In the genomic region with DNA sequence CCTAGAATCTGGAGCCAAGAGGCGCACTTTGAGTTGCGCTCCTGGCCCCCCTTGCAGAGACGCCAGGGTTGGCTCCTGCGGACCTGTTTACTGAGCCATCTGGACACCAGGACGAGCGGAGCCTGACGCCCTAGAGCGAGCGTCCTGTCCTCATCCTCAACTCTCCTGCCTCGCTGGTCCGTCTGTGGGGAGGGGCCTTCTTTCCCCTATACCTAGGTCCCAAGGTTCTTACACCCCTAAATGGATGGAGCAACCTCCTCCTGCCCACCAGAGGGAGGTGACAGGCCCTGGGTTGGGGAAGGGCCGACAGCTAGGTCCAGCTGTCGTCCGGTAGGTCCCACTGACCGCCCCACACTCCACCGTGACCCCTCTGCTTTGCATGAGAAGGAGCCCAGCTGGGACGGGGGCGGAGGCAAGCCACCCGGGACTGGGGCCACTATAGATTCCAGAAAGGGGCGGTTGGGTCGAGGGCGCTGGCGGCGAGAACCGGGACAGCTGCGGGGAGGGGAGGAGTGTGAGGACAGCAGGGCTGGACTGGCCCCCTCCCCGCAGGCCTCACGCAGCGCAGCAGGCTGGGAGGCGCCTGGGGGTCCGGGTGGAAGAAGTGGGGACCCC, we compare ENCODE assay signal across 9 cellular contexts. TPM values are rescaled to one million over a fixed set of nuclear protein-coding genes. Genes with fewer than 3 reads are reported as not detected.
DNase-seq lines count a peak whose midpoint lies in the region; ATAC-seq and TF ChIP-seq lines count a peak whose summit lies in the region.
"Had no signal": no experiment of that assay in that cellular context is flagged by ENCODE, and none has a peak within 500 bp of the region (broad histone marks: within the 10 kb centered on the region; RNA-seq: fewer than 3 reads in every experiment).

No MANE protein-coding gene starts in this region.

- intact Hi-C loops in natural killer cell (cut with micrococcal nuclease), result loop anchor here (2.0 kb wide), 1 partner anchor 15 kb away; a partner anchor contains a TSS

- H3K9me3 Mint-ChIP-seq in CD4-positive, CD25-positive, alpha-beta regulatory T cell, result peaks cover 0 to 4% (median 0%) of the 10 kb centered on the region in 7 donors
- H3K9me3 Mint-ChIP-seq in HFFc6 (0 out of 2 replicates have a peak, but pooled peaks cover 3% of the 10 kb centered on the region), natural killer cell (no peaks in the 10 kb centered on the region)

- H3K27me3 Mint-ChIP-seq in CD4-positive, CD25-positive, alpha-beta regulatory T cell, result peaks cover 98% of the 10 kb centered on the region
- H3K27me3 Mint-ChIP-seq in HFFc6 (ENCODE audit: insufficient read depth) (peaks cover 91% of the 10 kb centered on the region), natural killer cell (ENCODE audit: low read depth in 2 of 2) (peaks cover 77 to 81% of the 10 kb centered on the region in 2 donors)

- H3K27ac ChIP-seq in CD4-positive, CD25-positive, alpha-beta regulatory T cell (ENCODE audit: insufficient read depth, low read length, poor library complexity, severe bottlenecking), result no peak overlapping the region

- no peaks in the 10 kb centered on the region for H3K36me3 Mint-ChIP-seq in CD4-positive, CD25-positive, alpha-beta regulatory T cell
- no peaks in the 10 kb centered on the region for H3K36me3 Mint-ChIP-seq in HFFc6 (ENCODE audit: low read depth)
- no peaks in the 10 kb centered on the region for H3K36me3 Mint-ChIP-seq in natural killer cell

- peaks cover 5 to 80% (median 43%) of the 10 kb centered on the region in 4 donors for H3K4me1 Mint-ChIP-seq in CD4-positive, CD25-positive, alpha-beta regulatory T cell
- H3K4me1 Mint-ChIP-seq in HFFc6 (ENCODE audit: low read depth), result peaks cover 20% of the 10 kb centered on the region
- H3K4me1 Mint-ChIP-seq in natural killer cell, result peaks cover 52 to 74% of the 10 kb centered on the region in 2 donors

- no peak for TF ChIP-seq CTCF in HFFc6 (IDR thresholded peaks at IDR 0.05)
- TF ChIP-seq CTCF in natural killer cell (IDR thresholded peaks at IDR 0.05), result no peak

- peak overlapping the region; percentile 21 for H3K4me3 ChIP-seq in CD4-positive, CD25-positive, alpha-beta regulatory T cell (ENCODE audit: low read depth, low read length)

- H3K36me3 ChIP-seq in CD4-positive, CD25-positive, alpha-beta regulatory T cell (ENCODE audit: control insufficient read depth, insufficient read depth, low read length), result no peaks in the 10 kb centered on the region

- no peaks in the 10 kb centered on the region for H3K9me3 ChIP-seq in CD4-positive, CD25-positive, alpha-beta regulatory T cell (ENCODE audit: control insufficient read depth in 2 of 2, low read length in 2 of 2)

- DNase-seq in CD4-positive, CD25-positive, alpha-beta regulatory T cell, result no peak
- no peak for DNase-seq in HFFc6
- DNase-seq in cerebellum (ENCODE audit: low spot score), result peak; percentile 76
- DNase-seq in natural killer cell, result no peak
- no peak for DNase-seq in mucosa of gallbladder (ENCODE audit: low spot score)
- DNase-seq in activated CD4-positive, CD25-positive, alpha-beta regulatory T cell treated with anti-CD3 and anti-CD28 coated beads, Interleukin-2, amount 50 U/mL, for 72 hours, result no peak
- no peak for DNase-seq in NCI-H1048 (lab: John Stamatoyannopoulos, UW)

- H3K27ac Mint-ChIP-seq in CD4-positive, CD25-positive, alpha-beta regulatory T cell, result no peak overlapping the region
- no peak overlapping the region for H3K27ac Mint-ChIP-seq in HFFc6
- no peak overlapping the region for H3K27ac Mint-ChIP-seq in natural killer cell

- peaks cover 76% of the 10 kb centered on the region for H3K4me1 ChIP-seq in CD4-positive, CD25-positive, alpha-beta regulatory T cell (ENCODE audit: control insufficient read depth, insufficient read depth, low read length, poor library complexity, severe bottlenecking)

- ATAC-seq in CD4-positive, CD25-positive, alpha-beta regulatory T cell (ENCODE audit: low read depth in 2 of 2), result no peak
- ATAC-seq in natural killer cell (no peak), HG03432 (IDR thresholded peaks at IDR 0.05; ENCODE audit: unreplicated experiment) (no peak)

- H3K4me3 Mint-ChIP-seq in CD4-positive, CD25-positive, alpha-beta regulatory T cell, result peak overlapping the region; percentile 47 to 81 (median 74)
- H3K4me3 Mint-ChIP-seq in HFFc6 (peak overlapping the region; percentile 33; the same call in 1 of the 2 replicates), natural killer cell (peak overlapping the region; percentile 79)

- H3K27me3 ChIP-seq in CD4-positive, CD25-positive, alpha-beta regulatory T cell (ENCODE audit: control insufficient read depth, insufficient read depth, low read length), result peaks cover 52% of the 10 kb centered on the region

RNA-seq across cellular contexts. Expression of a gene that starts 3.0 kb away (rescaled TPM):
- total RNA-seq in CD4-positive, CD25-positive, alpha-beta regulatory T cell, result not detected
- polyA plus RNA-seq in CD4-positive, CD25-positive, alpha-beta regulatory T cell, result under 1 TPM in 3 of 4 donors, not detected in 1; 0.05 to 0.22 (median 0.05) TPM
- under 1 TPM in 1 of 6 experiments, not detected in 5; 0.13 TPM for total RNA-seq in HFFc6 (2021; fragmentation: NEBNext Ultra II Directional; extraction: Animal tissue kit (Norgen Biotek cat#: 25700))
- total RNA-seq in cerebellum (38.7 TPM), natural killer cell (not detected), mucosa of gallbladder (not detected)
- total RNA-seq: omental fat pad had no signal

RNA-seq across cellular contexts. Expression of a gene that starts 14.5 kb away (rescaled TPM):
- total RNA-seq in CD4-positive, CD25-positive, alpha-beta regulatory T cell, result 72.6 TPM
- polyA plus RNA-seq in CD4-positive, CD25-positive, alpha-beta regulatory T cell, result 10 to 100 TPM; 81.2 to 89.8 (median 84.9) TPM
- 10 to 100 TPM; 45.1 to 57.1 (median 52.7) TPM for total RNA-seq in HFFc6 (2021; fragmentation: NEBNext Ultra II Directional; extraction: Animal tissue kit (Norgen Biotek cat#: 25700))
- 18.6 TPM for total RNA-seq in cerebellum
- total RNA-seq in natural killer cell, result 10 to 100 TPM; 60.1 to 67.2 (median 63.2) TPM
- 39.6 TPM for total RNA-seq in mucosa of gallbladder

Comparison
In these comparisons a context has a peak if more than half of its experiments do, and no peak if none do; other contexts are left out.
1. RNA of a gene that starts 3.0 kb away (total RNA-seq): 38.7 TPM in cerebellum (single experiment); 0.13 TPM in HFFc6, not detected in CD4-positive, CD25-positive, alpha-beta regulatory T cell (single experiment), not detected in natural killer cell and not detected in mucosa of gallbladder (single experiment); every median in the first group is over 10 times any median in the second.
2. Peak in every context shown above with its lines, with median percentiles within 50 percentile points of each other: H3K4me3 Mint-ChIP-seq.